18 cellular contexts compared by ENCODE assay signal in genomic region chr2:34104601-34105000, GRCh38.
A peak's percentile ranks its signal among the peaks of the same experiment; 100 is the strongest.
DNase-seq lines count a peak whose midpoint lies in the region; ATAC-seq, FAIRE-seq and TF ChIP-seq lines count a peak whose summit lies in the region.
"Had no signal": no experiment of that assay in that cellular context is flagged by ENCODE, and none has a peak within 500 bp of the region (broad histone marks: within the 10 kb centered on the region; RNA-seq: fewer than 3 reads in every experiment).

No MANE protein-coding gene starts in this region.

- H3K36me3 ChIP-seq in PC-3 (ENCODE audit: low read depth, low read length) (no peaks in the 10 kb centered on the region), endothelial cell of umbilical vein (ENCODE audit: control insufficient read depth in 2 of 2, extremely low read depth in 1 of 2, insufficient read depth in 2 of 2, low read length in 2 of 2) (no peaks in the 10 kb centered on the region), mesendoderm (ENCODE audit: control insufficient read depth, insufficient read depth, low read length) (no peaks in the 10 kb centered on the region), left ventricle myocardium inferior (no peaks in the 10 kb centered on the region)
- H3K36me3 ChIP-seq: heart right ventricle had no signal

- H3K9me3 ChIP-seq in AG04450 (ENCODE audit: control insufficient read depth, insufficient read depth, low read length) (no peaks in the 10 kb centered on the region), PC-3 (ENCODE audit: low read length) (no peaks in the 10 kb centered on the region), endothelial cell of umbilical vein (replicated peaks; ENCODE audit: control insufficient read depth, insufficient read depth, low read length) (no peaks in the 10 kb centered on the region), left ventricle myocardium inferior (replicated peaks) (no peaks in the 10 kb centered on the region)
- H3K9me3 ChIP-seq: heart right ventricle had no signal

- no peak overlapping the region for H3K18ac ChIP-seq in mesendoderm (ENCODE audit: low read length)

- H3F3A ChIP-seq in PC-3 (ENCODE audit: low read length, unreplicated experiment), result peaks cover 12% of the 10 kb centered on the region

- no peaks in the 10 kb centered on the region for H3K36me3 Mint-ChIP-seq in naive thymus-derived CD8-positive, alpha-beta T cell
- H3K36me3 Mint-ChIP-seq: activated naive CD4-positive, alpha-beta T cell treated with anti-CD3 and anti-CD28 coated beads, Interleukin-2, amount 50 U/mL, for 72 hours; naive B cell had no signal

- H3K23ac ChIP-seq in mesendoderm (ENCODE audit: low read length), result no peak overlapping the region

- POLR2A ChIA-PET in AG04450 (lab: Yijun Ruan, JAX), result no interaction called here
- POLR2A ChIA-PET in PC-3 (lab: Charles Lee; ENCODE audit: unreplicated experiment), result no interaction called here
- POLR2A ChIA-PET in endothelial cell of umbilical vein (lab: Charles Lee), result no interaction called here
- POLR2A ChIA-PET in naive thymus-derived CD8-positive, alpha-beta T cell (lab: Charles Lee), result no interaction called here

- DNase-seq in AG04450 (ENCODE audit: low read depth, low spot score) (no peak), PC-3 (peak; percentile 73), endothelial cell of umbilical vein (ENCODE audit: low read depth, low spot score) (peak; percentile 75), mesendoderm (peak; percentile 2), NCI-H345 treated with DMSO at 0.1 percent for 48 hours (lab: John Stamatoyannopoulos, UW; ENCODE audit: unreplicated experiment) (no peak), left ventricle myocardium inferior (no peak)
- no peak for DNase-seq in naive thymus-derived CD8-positive, alpha-beta T cell
- DNase-seq: activated CD4-positive, alpha-beta T cell treated with anti-CD3 and anti-CD28 coated beads, Interleukin-2, amount 10 ng/mL, durations not matched to agents 24 days and 14 days; activated T-cell treated with anti-CD3 and anti-CD28 coated beads, Interleukin-2, amount 50 U/mL, for 1 hour; heart right ventricle; left colon; naive B cell; NCI-H1048; SHP77; T-helper 9 cell had no signal

- H3K4me1 Mint-ChIP-seq in naive thymus-derived CD8-positive, alpha-beta T cell, result no peaks in the 10 kb centered on the region
- H3K4me1 Mint-ChIP-seq: activated CD4-positive, alpha-beta T cell treated with anti-CD3 and anti-CD28 coated beads, Interleukin-2, amount 10 ng/mL, durations not matched to agents 24 days and 14 days; naive B cell had no signal

- intact Hi-C loops in PC-3 (cut with micrococcal nuclease), result no loop called here
- intact Hi-C loops in endothelial cell of umbilical vein (cut with micrococcal nuclease), result loop anchor here (2.0 to 10.0 kb wide), 3 partner anchors 1398 to 1870 kb away; no protein-coding TSS in a partner anchor
- intact Hi-C loops in left ventricle myocardium inferior (cut with micrococcal nuclease), result no loop called here

- H3K27me3 Mint-ChIP-seq in naive thymus-derived CD8-positive, alpha-beta T cell, result peaks cover 0 to 6% (median 0%) of the 10 kb centered on the region in 5 donors
- H3K27me3 Mint-ChIP-seq: activated CD4-positive, alpha-beta T cell treated with anti-CD3 and anti-CD28 coated beads, Interleukin-2, amount 10 ng/mL, durations not matched to agents 24 days and 14 days; naive B cell had no signal

- H3K4me3 Mint-ChIP-seq in naive thymus-derived CD8-positive, alpha-beta T cell, result no peak overlapping the region
- H3K4me3 Mint-ChIP-seq: activated CD4-positive, alpha-beta T cell treated with anti-CD3 and anti-CD28 coated beads, Interleukin-2, amount 10 ng/mL, durations not matched to agents 24 days and 14 days; naive B cell had no signal

- dilution Hi-C loops in endothelial cell of umbilical vein (cut with MboI; ENCODE audit: extremely low pct_ligation_motif_present, low sequenced_read_pairs), result no loop called here

- no TSS peak for BruUV-seq in PC-3 (replicated peaks; lab: Mats Ljungman, UMichigan)
- TSS peak; percentile 80 for BruUV-seq in endothelial cell of umbilical vein (replicated peaks; lab: Mats Ljungman, UMichigan)

- no peaks in the 10 kb centered on the region for H3K9me1 ChIP-seq in endothelial cell of umbilical vein (replicated peaks; ENCODE audit: control insufficient read depth, extremely low read depth, insufficient read depth, low read length)

- ATAC-seq in PC-3 (peak; percentile 59), HG03432 (IDR thresholded peaks at IDR 0.05; ENCODE audit: unreplicated experiment) (no peak)
- no peak for ATAC-seq in naive thymus-derived CD8-positive, alpha-beta T cell
- ATAC-seq: activated naive CD4-positive, alpha-beta T cell treated with anti-CD3 and anti-CD28 coated beads, Interleukin-2, amount 50 U/mL, for 72 hours; heart right ventricle; left colon had no signal

- no peak overlapping the region for H3K4ac ChIP-seq in mesendoderm (ENCODE audit: low read depth, low read length)

- peaks cover 42% of the 10 kb centered on the region for H3K4me1 ChIP-seq in PC-3 (ENCODE audit: insufficient read depth, low read length)
- peaks cover 39% of the 10 kb centered on the region for H3K4me1 ChIP-seq in endothelial cell of umbilical vein (ENCODE audit: control insufficient read depth, extremely low read depth, insufficient read depth, low read length)
- no peaks in the 10 kb centered on the region for H3K4me1 ChIP-seq in mesendoderm (ENCODE audit: control insufficient read depth, low read depth, low read length)
- H3K4me1 ChIP-seq in left ventricle myocardium inferior, result no peaks in the 10 kb centered on the region
- H3K4me1 ChIP-seq: heart right ventricle had no signal

- H4K20me1 ChIP-seq in PC-3 (ENCODE audit: low read length) (no peaks in the 10 kb centered on the region), endothelial cell of umbilical vein (replicated peaks; ENCODE audit: control insufficient read depth, extremely low read depth, insufficient read depth, low read length) (no peaks in the 10 kb centered on the region)

- H3K4me3 ChIP-seq in AG04450 (ENCODE audit: low read depth, low read length), result no peak overlapping the region
- H3K4me3 ChIP-seq in PC-3 (ENCODE audit: low read length), result peak overlapping the region; percentile 2; the same call in 1 of the 2 replicates
- peak overlapping the region in 2 of 3 experiments; percentile 16 to 51 for H3K4me3 ChIP-seq in endothelial cell of umbilical vein (replicated peaks in 1 of 3; ENCODE audit: insufficient read depth in 1 of 3, low read depth in 1 of 3, low read length in 3 of 3)
- H3K4me3 ChIP-seq in mesendoderm (ENCODE audit: low read length), result no peak overlapping the region
- no peak overlapping the region for H3K4me3 ChIP-seq in left ventricle myocardium inferior
- H3K4me3 ChIP-seq: heart right ventricle had no signal

- H3K4me2 ChIP-seq in PC-3 (ENCODE audit: low read length) (peak overlapping the region; percentile 77), endothelial cell of umbilical vein (ENCODE audit: insufficient read depth, low read length) (peak overlapping the region; percentile 94), mesendoderm (ENCODE audit: low read length) (no peak overlapping the region)

- no peaks in the 10 kb centered on the region for H3K79me2 ChIP-seq in PC-3 (ENCODE audit: low read length)
- H3K79me2 ChIP-seq in endothelial cell of umbilical vein (ENCODE audit: control insufficient read depth, insufficient read depth, low read length), result no peaks in the 10 kb centered on the region
- no peaks in the 10 kb centered on the region for H3K79me2 ChIP-seq in mesendoderm (ENCODE audit: control insufficient read depth, insufficient read depth, low read length)

- H4K5ac ChIP-seq in mesendoderm (ENCODE audit: low read length), result no peak overlapping the region

- H3K27ac Mint-ChIP-seq in naive thymus-derived CD8-positive, alpha-beta T cell, result no peak overlapping the region
- H3K27ac Mint-ChIP-seq: activated CD4-positive, alpha-beta T cell treated with anti-CD3 and anti-CD28 coated beads, Interleukin-2, amount 10 ng/mL, durations not matched to agents 24 days and 14 days; activated naive CD4-positive, alpha-beta T cell treated with anti-CD3 and anti-CD28 coated beads, Interleukin-2, amount 50 U/mL, for 72 hours; naive B cell had no signal

- no peak overlapping the region for H2AK5ac ChIP-seq in mesendoderm (ENCODE audit: low read length)

- no peak for FAIRE-seq in endothelial cell of umbilical vein (lab: Jason Lieb, UNC)
- FAIRE-seq: H1 had no signal

- H3K9me2 ChIP-seq in PC-3 (replicated peaks; ENCODE audit: low read length), result no peaks in the 10 kb centered on the region

- peak overlapping the region; percentile 49 for H3K9ac ChIP-seq in PC-3 (ENCODE audit: low read length)
- H3K9ac ChIP-seq in endothelial cell of umbilical vein (replicated peaks; ENCODE audit: extremely low read depth, insufficient read depth, low read length), result peak overlapping the region; percentile 73
- H3K9ac ChIP-seq in mesendoderm (ENCODE audit: low read length), result no peak overlapping the region

- H4K8ac ChIP-seq in mesendoderm (ENCODE audit: low read depth, low read length), result no peak overlapping the region

- no peak overlapping the region for H2BK15ac ChIP-seq in mesendoderm (replicated peaks; ENCODE audit: low read depth)

- no CpG with 5 or more reads among the region's 1 CpG for whole genome bisulfite sequencing in mesendoderm (ENCODE audit: extremely low coverage, insufficient coverage, low lambda C conversion rate)

- H2BK5ac ChIP-seq in mesendoderm (ENCODE audit: low read length), result no peak overlapping the region

- TF ChIP-seq CTCF in AG04450 (IDR thresholded peaks at IDR 0.05; ENCODE audit: low read depth, low read length) (no peak), PC-3 (conservative IDR thresholded peaks at IDR 0.05; ENCODE audit: low read depth, low read length) (no peak), endothelial cell of umbilical vein (IDR thresholded peaks at IDR 0.05; ENCODE audit: extremely low read depth in 1 of 2, insufficient read depth in 1 of 2, low read depth in 1 of 2, low read length in 2 of 2) (no peak), left ventricle myocardium inferior (IDR thresholded peaks at IDR 0.05; ENCODE audit: borderline replicate concordance) (no peak)

- no peaks in the 10 kb centered on the region for H3K9me3 Mint-ChIP-seq in naive thymus-derived CD8-positive, alpha-beta T cell
- H3K9me3 Mint-ChIP-seq: activated CD4-positive, alpha-beta T cell treated with anti-CD3 and anti-CD28 coated beads, Interleukin-2, amount 10 ng/mL, durations not matched to agents 24 days and 14 days; activated naive CD4-positive, alpha-beta T cell treated with anti-CD3 and anti-CD28 coated beads, Interleukin-2, amount 50 U/mL, for 72 hours; naive B cell had no signal

- CTCF ChIA-PET in AG04450 (lab: Charles Lee), result interaction anchor here (0.7 to 2.3 kb wide), 2 partner anchors 9 to 1303 kb away, joined by 3 to 9 read pairs; no protein-coding TSS in a partner anchor
- CTCF ChIA-PET in PC-3 (lab: Charles Lee), result no interaction called here
- CTCF ChIA-PET in endothelial cell of umbilical vein (lab: Charles Lee), result interaction anchor here (1.2 to 1.8 kb wide), 3 partner anchors 9 to 1307 kb away, joined by 3 to 11 read pairs (median 3); no protein-coding TSS in a partner anchor

- TF ChIP-seq POLR2A in endothelial cell of umbilical vein (IDR thresholded peaks at IDR 0.05; ENCODE audit: low read depth, low read length), result no peak

- H3K56ac ChIP-seq in mesendoderm (ENCODE audit: low read length), result no peak overlapping the region

- H3K27ac ChIP-seq in AG04450 (ENCODE audit: low read depth, low read length), result peak overlapping the region; percentile 12
- peak overlapping the region; percentile 94 for H3K27ac ChIP-seq in PC-3 (ENCODE audit: low read length)
- H3K27ac ChIP-seq in endothelial cell of umbilical vein (ENCODE audit: insufficient read depth, low read depth, low read length), result peak overlapping the region; percentile 95
- H3K27ac ChIP-seq in mesendoderm (ENCODE audit: low read depth, low read length), result no peak overlapping the region
- no peak overlapping the region for H3K27ac ChIP-seq in left ventricle myocardium inferior (replicated peaks)
- H3K27ac ChIP-seq: heart right ventricle had no signal

- H2AFZ ChIP-seq in PC-3 (ENCODE audit: low read length) (no peak overlapping the region), endothelial cell of umbilical vein (ENCODE audit: low read depth, low read length) (peak overlapping the region; percentile 94)

- H2BK120ac ChIP-seq in mesendoderm (ENCODE audit: low read depth, low read length), result no peak overlapping the region

- no peaks in the 10 kb centered on the region for H3K79me1 ChIP-seq in mesendoderm (ENCODE audit: low read length)

- no peaks in the 10 kb centered on the region for H3K27me3 ChIP-seq in AG04450 (ENCODE audit: control insufficient read depth, insufficient read depth, low read length)
- H3K27me3 ChIP-seq in PC-3 (ENCODE audit: low read length), result no peaks in the 10 kb centered on the region
- H3K27me3 ChIP-seq in endothelial cell of umbilical vein (ENCODE audit: control insufficient read depth in 2 of 2, insufficient read depth in 2 of 2, low read length in 2 of 2), result no peaks in the 10 kb centered on the region
- no peaks in the 10 kb centered on the region for H3K27me3 ChIP-seq in mesendoderm (ENCODE audit: insufficient read depth, low read length, poor library complexity)
- H3K27me3 ChIP-seq in left ventricle myocardium inferior (ENCODE audit: low read depth), result no peaks in the 10 kb centered on the region
- H3K27me3 ChIP-seq: heart right ventricle had no signal

Comparison
In these comparisons a context has a peak if more than half of its experiments do, and no peak if none do; other contexts are left out.
1. DNase-seq: peak in PC-3 (single experiment), endothelial cell of umbilical vein (single experiment) and mesendoderm (single experiment); none in AG04450 (single experiment), NCI-H345 treated with DMSO at 0.1 percent for 48 hours (single experiment), left ventricle myocardium inferior (single experiment) and naive thymus-derived CD8-positive, alpha-beta T cell (0 of 10).
2. H3K27ac ChIP-seq: peak in AG04450 (single experiment), PC-3 (single experiment) and endothelial cell of umbilical vein (single experiment); none in mesendoderm (single experiment) and left ventricle myocardium inferior (single experiment).
3. H3K4me3 ChIP-seq: peak in PC-3 (single experiment) and endothelial cell of umbilical vein (2 of 3); none in AG04450 (single experiment), mesendoderm (single experiment) and left ventricle myocardium inferior (single experiment).